ENCODE assay signal across 9 cellular contexts in genomic region chr4:110518889-110519490, GRCh38. TPM values are rescaled to one million over a fixed set of nuclear protein-coding genes. Genes with fewer than 3 reads are reported as not detected.
DNase-seq lines count a peak whose midpoint lies in the region; ATAC-seq and TF ChIP-seq lines count a peak whose summit lies in the region.
"Had no signal": no experiment of that assay in that cellular context is flagged by ENCODE, and none has a peak within 500 bp of the region (broad histone marks: within the 10 kb centered on the region; RNA-seq: fewer than 3 reads in every experiment).

No MANE protein-coding gene starts in this region.

- no peak for TF ChIP-seq POLR2A in Peyer's patch (IDR thresholded peaks at IDR 0.05)

- H3K27ac Mint-ChIP-seq in osteocyte (ENCODE audit: unreplicated experiment) = no peak overlapping the region

- no peak for DNase-seq in AG04449 (ENCODE audit: low read depth, low spot score)
- DNase-seq in G401 (ENCODE audit: low spot score) = peak; percentile 22
- DNase-seq in Peyer's patch = peak in 1 of 3 donors; percentile 65
- DNase-seq in dermis blood vessel endothelial cell = peak; percentile 49
- no peak for DNase-seq in osteocyte (ENCODE audit: extremely low spot score, unreplicated experiment)
- no peak for DNase-seq in GF-D8 (lab: John Stamatoyannopoulos, UW)
- DNase-seq in NCI-H2196 treated with DMSO at 0.1 percent for 48 hours (lab: John Stamatoyannopoulos, UW; ENCODE audit: unreplicated experiment) = no peak

- H3K9me3 ChIP-seq in Peyer's patch = no peaks in the 10 kb centered on the region

- H3K4me1 Mint-ChIP-seq in osteocyte (ENCODE audit: unreplicated experiment) = peaks cover 1% of the 10 kb centered on the region

- ATAC-seq in GM21526 (IDR thresholded peaks at IDR 0.05; ENCODE audit: low FRiP score, unreplicated experiment) = no peak

- H3K36me3 Mint-ChIP-seq in osteocyte (ENCODE audit: unreplicated experiment) = no peaks in the 10 kb centered on the region

- no peak overlapping the region for H3K4me3 Mint-ChIP-seq in osteocyte (ENCODE audit: unreplicated experiment)

- H3K4me3 ChIP-seq in AG04449 (ENCODE audit: low read depth, low read length) = no peak overlapping the region
- no peak overlapping the region for H3K4me3 ChIP-seq in Peyer's patch

- CTCF ChIA-PET in AG04449 (lab: Yijun Ruan, JAX) = interaction anchor here (0.6 to 17.5 kb wide), 24 partner anchors 10 to 531 kb away, joined by 3 to 1033 read pairs (median 6); no protein-coding TSS in a partner anchor

- no peaks in the 10 kb centered on the region for H3K9me3 Mint-ChIP-seq in osteocyte (ENCODE audit: unreplicated experiment)

- in situ Hi-C loops in G401 (cut with HindIII; ENCODE audit: low sequenced_read_pairs) = no loop called here

- POLR2A ChIA-PET in AG04449 (lab: Yijun Ruan, JAX) = no interaction called here

- no peak overlapping the region for H3K27ac ChIP-seq in Peyer's patch
- H3K27ac ChIP-seq: epithelial cell of prostate had no signal

- H3K27me3 Mint-ChIP-seq in osteocyte (ENCODE audit: unreplicated experiment) = peaks cover 23% of the 10 kb centered on the region

- H3K4me1 ChIP-seq in Peyer's patch = no peaks in the 10 kb centered on the region

- peak; percentile 60 for TF ChIP-seq CTCF in AG04449 (IDR thresholded peaks at IDR 0.05; ENCODE audit: insufficient read depth, low read length, missing control alignments)
- peak; percentile 32 to 81 (median 64) for TF ChIP-seq CTCF in Peyer's patch (IDR thresholded peaks at IDR 0.05)
- TF ChIP-seq CTCF in osteocyte (IDR thresholded peaks at IDR 0.05) = peak; percentile 73

- peaks cover 0 to 37% (median 0%) of the 10 kb centered on the region in 3 donors for H3K36me3 ChIP-seq in Peyer's patch

- H3K27me3 ChIP-seq in Peyer's patch = no peaks in the 10 kb centered on the region

RNA-seq across cellular contexts. Expression of gene ENPEP, which starts 43.0 kb away (rescaled TPM):
- total RNA-seq in G401 (2014; rRNA removed; shearing (Covaris generic)) = not detected in 2 replicates
- total RNA-seq in Peyer's patch = 100 to 1,000 TPM in 3 of 4 donors, 10 to 100 TPM in 1; 27.2 to 751 (median 412) TPM
- 0.14 and 1.5 TPM in 2 replicates for total RNA-seq in dermis blood vessel endothelial cell
- total RNA-seq in osteocyte = 0.47 and 0.94 TPM in 2 replicates

Comparison
In these comparisons a context has a peak if more than half of its experiments do, and no peak if none do; other contexts are left out.
1. DNase-seq: peak in G401 (single experiment) and dermis blood vessel endothelial cell (single experiment); none in AG04449 (single experiment), osteocyte (single experiment), GF-D8 (single experiment) and NCI-H2196 treated with DMSO at 0.1 percent for 48 hours (single experiment).
2. RNA of gene ENPEP, which starts 43.0 kb away (total RNA-seq): 27.2 to 751 TPM in Peyer's patch; 0.14 to 1.5 TPM in dermis blood vessel endothelial cell, 0.47 to 0.94 TPM in osteocyte and not detected in G401; every median in the first group is over 10 times any median in the second.
3. Peak in every context shown above with its lines, with median percentiles within 50 percentile points of each other: CTCF ChIP-seq.